1 cellular context compared by ENCODE assay signal in genomic region chr1:42681771-42682483, GRCh38.
A peak's percentile ranks its signal among the peaks of the same experiment; 100 is the strongest.
TF ChIP-seq lines count a peak whose summit lies in the region.

YBX1 (plus strand) TSS chr1:42682418; CDS start chr1:42682566, 148 bp downstream.

TF ChIP-seq in SK-N-SH, 30 proteins besides CTCF, POLR2A, EP300 and RAD21 (continued from another document):
- TF ChIP-seq, protein P1, sequence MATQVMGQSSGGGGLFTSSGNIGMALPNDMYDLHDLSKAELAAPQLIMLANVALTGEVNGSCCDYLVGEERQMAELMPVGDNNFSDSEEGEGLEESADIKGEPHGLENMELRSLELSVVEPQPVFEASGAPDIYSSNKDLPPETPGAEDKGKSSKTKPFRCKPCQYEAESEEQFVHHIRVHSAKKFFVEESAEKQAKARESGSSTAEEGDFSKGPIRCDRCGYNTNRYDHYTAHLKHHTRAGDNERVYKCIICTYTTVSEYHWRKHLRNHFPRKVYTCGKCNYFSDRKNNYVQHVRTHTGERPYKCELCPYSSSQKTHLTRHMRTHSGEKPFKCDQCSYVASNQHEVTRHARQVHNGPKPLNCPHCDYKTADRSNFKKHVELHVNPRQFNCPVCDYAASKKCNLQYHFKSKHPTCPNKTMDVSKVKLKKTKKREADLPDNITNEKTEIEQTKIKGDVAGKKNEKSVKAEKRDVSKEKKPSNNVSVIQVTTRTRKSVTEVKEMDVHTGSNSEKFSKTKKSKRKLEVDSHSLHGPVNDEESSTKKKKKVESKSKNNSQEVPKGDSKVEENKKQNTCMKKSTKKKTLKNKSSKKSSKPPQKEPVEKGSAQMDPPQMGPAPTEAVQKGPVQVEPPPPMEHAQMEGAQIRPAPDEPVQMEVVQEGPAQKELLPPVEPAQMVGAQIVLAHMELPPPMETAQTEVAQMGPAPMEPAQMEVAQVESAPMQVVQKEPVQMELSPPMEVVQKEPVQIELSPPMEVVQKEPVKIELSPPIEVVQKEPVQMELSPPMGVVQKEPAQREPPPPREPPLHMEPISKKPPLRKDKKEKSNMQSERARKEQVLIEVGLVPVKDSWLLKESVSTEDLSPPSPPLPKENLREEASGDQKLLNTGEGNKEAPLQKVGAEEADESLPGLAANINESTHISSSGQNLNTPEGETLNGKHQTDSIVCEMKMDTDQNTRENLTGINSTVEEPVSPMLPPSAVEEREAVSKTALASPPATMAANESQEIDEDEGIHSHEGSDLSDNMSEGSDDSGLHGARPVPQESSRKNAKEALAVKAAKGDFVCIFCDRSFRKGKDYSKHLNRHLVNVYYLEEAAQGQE (IDR thresholded peaks at IDR 0.05; ENCODE audit: low read depth, low read length), result 0 out of 2 replicates have a peak, but pooled peaks have one; percentile 36
- TF ChIP-seq YY1 (IDR thresholded peaks at IDR 0.05; ENCODE audit: low read depth) (peak; percentile 76; the same call in 1 of the 2 replicates), NFIC (IDR thresholded peaks at IDR 0.05; ENCODE audit: borderline replicate concordance) (no peak), TAF1 (IDR thresholded peaks at IDR 0.05; ENCODE audit: borderline replicate concordance, low read depth, low read length) (peak; percentile 72), ELF1 (IDR thresholded peaks at IDR 0.05) (peak; percentile 48; the same call in 1 of the 2 replicates), FOXJ3 (CRISPR knock-in tag; IDR thresholded peaks at IDR 0.05) (no peak), FOSL2 (IDR thresholded peaks at IDR 0.05; ENCODE audit: borderline replicate concordance, low read depth) (no peak), EZH2phosphoT487 (IDR thresholded peaks at IDR 0.05; ENCODE audit: borderline replicate concordance, low read depth) (no peak), TCF12 (IDR thresholded peaks at IDR 0.05) (no peak)
